ENCODE assay signal across 8 cellular contexts in the genomic region with DNA sequence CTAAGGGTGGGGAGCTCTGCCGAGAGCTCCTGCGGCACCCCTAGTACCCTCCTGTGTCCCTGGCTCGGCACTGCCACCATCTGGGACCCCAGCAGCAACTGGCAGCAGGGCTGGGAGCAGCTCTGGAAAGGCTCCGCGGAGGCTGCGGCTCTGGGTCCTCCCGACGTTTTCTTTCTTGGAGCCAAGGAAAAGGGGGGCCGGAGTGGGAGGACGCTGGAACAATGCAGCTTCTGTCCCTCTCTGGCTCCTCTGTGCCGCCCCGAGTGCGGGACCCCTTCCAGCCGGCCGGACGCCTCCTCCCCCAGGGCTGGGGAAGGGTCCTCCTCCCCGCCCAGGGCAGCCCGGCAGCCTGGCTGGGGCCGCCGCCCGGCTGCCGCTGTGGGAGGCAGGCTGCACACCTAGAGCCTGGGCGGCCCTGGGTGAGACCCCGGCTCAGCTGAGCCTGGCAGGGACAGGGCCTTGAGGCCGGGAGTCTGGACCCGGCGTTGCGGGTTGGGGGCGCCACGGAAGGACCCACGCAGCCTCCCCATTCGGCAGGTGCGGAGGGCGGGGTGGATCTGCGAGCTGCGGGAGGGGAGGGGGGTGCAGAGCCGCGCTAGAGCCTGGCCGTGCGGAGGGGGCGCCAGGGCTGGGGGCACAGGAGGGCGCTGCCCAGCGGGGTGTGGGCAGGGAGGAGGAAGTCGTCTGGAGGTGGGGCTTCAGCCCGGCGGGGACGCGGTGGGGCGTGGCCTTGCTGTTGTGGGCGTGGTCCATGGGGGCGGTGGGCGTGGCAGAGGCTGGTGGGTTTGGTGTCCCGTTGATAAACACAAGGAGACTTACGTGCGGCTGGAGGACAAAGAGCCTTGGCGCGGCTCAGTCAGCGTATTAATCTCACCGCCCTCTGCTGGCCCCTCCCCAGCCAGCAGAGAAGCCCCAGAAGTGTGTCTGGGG. TPM values are rescaled to one million over a fixed set of nuclear protein-coding genes. Genes with fewer than 3 reads are reported as not detected.
DNase-seq lines count a peak whose midpoint lies in the region; ATAC-seq and TF ChIP-seq lines count a peak whose summit lies in the region.

No MANE protein-coding gene starts in this region.

- ATAC-seq in naive B cell (ENCODE audit: low read depth in 2 of 2) = peak; percentile 78 to 82

- H3K4me3 ChIP-seq in CD4-positive, alpha-beta memory T cell (ENCODE audit: low read length in 2 of 2) = no peak overlapping the region
- peak overlapping the region; percentile 54 to 61 (median 58) for H3K4me3 ChIP-seq in esophagus muscularis mucosa

- TF ChIP-seq POLR2A in esophagus muscularis mucosa (IDR thresholded peaks at IDR 0.05; ENCODE audit: low read depth) = no peak

- H3K9me3 Mint-ChIP-seq in CD4-positive, alpha-beta memory T cell = no peaks in the 10 kb centered on the region
- no peaks in the 10 kb centered on the region for H3K9me3 Mint-ChIP-seq in naive B cell

- H3K4me3 Mint-ChIP-seq in CD4-positive, alpha-beta memory T cell = no peak overlapping the region
- peak overlapping the region in 3 of 8 donors; percentile 9 to 44 (median 28) for H3K4me3 Mint-ChIP-seq in naive B cell

- no peaks in the 10 kb centered on the region for H3K27me3 ChIP-seq in CD4-positive, alpha-beta memory T cell (ENCODE audit: insufficient read depth, low read length)
- H3K27me3 ChIP-seq in esophagus muscularis mucosa = no peaks in the 10 kb centered on the region

- intact Hi-C loops in CD4-positive, alpha-beta memory T cell (cut with micrococcal nuclease) = no loop called here
- intact Hi-C loops in esophagus muscularis mucosa (cut with DNase I) = loop anchor here (2.0 kb wide), 1 partner anchor 20 kb away; the partner anchor contains the start of gene DNLZ

- peaks cover 0 to 2% of the 10 kb centered on the region in 2 donors for H3K36me3 Mint-ChIP-seq in CD4-positive, alpha-beta memory T cell
- no peaks in the 10 kb centered on the region for H3K36me3 Mint-ChIP-seq in naive B cell

- H3K4me1 ChIP-seq in CD4-positive, alpha-beta memory T cell (ENCODE audit: insufficient read depth, low read length) = no peaks in the 10 kb centered on the region
- peaks cover 41 to 59% (median 46%) of the 10 kb centered on the region in 4 donors for H3K4me1 ChIP-seq in esophagus muscularis mucosa

- no peak overlapping the region for H3K27ac Mint-ChIP-seq in CD4-positive, alpha-beta memory T cell
- no peak overlapping the region for H3K27ac Mint-ChIP-seq in naive B cell

- no peaks in the 10 kb centered on the region for H3K9me3 ChIP-seq in CD4-positive, alpha-beta memory T cell (ENCODE audit: control insufficient read depth in 1 of 2, low read length in 2 of 2)
- no peaks in the 10 kb centered on the region for H3K9me3 ChIP-seq in esophagus muscularis mucosa

- H3K27me3 Mint-ChIP-seq in CD4-positive, alpha-beta memory T cell = no peaks in the 10 kb centered on the region
- no peaks in the 10 kb centered on the region for H3K27me3 Mint-ChIP-seq in naive B cell

- H3K27ac ChIP-seq in CD4-positive, alpha-beta memory T cell (ENCODE audit: low read depth, low read length) = no peak overlapping the region
- H3K27ac ChIP-seq in esophagus muscularis mucosa (replicated peaks in 1 of 4) = peak overlapping the region; percentile 57 to 73 (median 66)

- CTCF ChIA-PET in CD4-positive, alpha-beta memory T cell (lab: Charles Lee; ENCODE audit: partially characterized antibody) = no interaction called here

- no peak for TF ChIP-seq EP300 in esophagus muscularis mucosa (IDR thresholded peaks at IDR 0.05)

- H3K4me1 Mint-ChIP-seq in CD4-positive, alpha-beta memory T cell = no peaks in the 10 kb centered on the region
- no peaks in the 10 kb centered on the region for H3K4me1 Mint-ChIP-seq in naive B cell

- no peak for TF ChIP-seq CTCF in esophagus muscularis mucosa (IDR thresholded peaks at IDR 0.05)

- POLR2A ChIA-PET in CD4-positive, alpha-beta memory T cell (lab: Charles Lee; ENCODE audit: partially characterized antibody) = no interaction called here

- no peaks in the 10 kb centered on the region for H3K36me3 ChIP-seq in CD4-positive, alpha-beta memory T cell (ENCODE audit: insufficient read depth, low read length)
- peaks cover 0 to 33% (median 24%) of the 10 kb centered on the region in 4 donors for H3K36me3 ChIP-seq in esophagus muscularis mucosa

- DNase-seq in CD4-positive, alpha-beta memory T cell = peak; percentile 33 to 56 (median 37)
- DNase-seq in NAMALWA (ENCODE audit: low spot score) (peak; percentile 88), activated T-cell treated with anti-CD3 and anti-CD28 coated beads for 24 hours (ENCODE audit: low read depth) (peak; percentile 56), esophagus muscularis mucosa (ENCODE audit: extremely low spot score) (peak; percentile 94), naive B cell (peak; percentile 32), HuH-7 (ENCODE audit: low spot score) (no peak), dedifferentiated amniotic fluid mesenchymal stem cell (ENCODE audit: extremely low spot score) (no peak)
- DNase-seq in stimulated activated CD8-positive, alpha-beta memory T cell treated with anti-CD3 and anti-CD28 coated beads, Interleukin-7, amount 100 ng/mL, for 24 hours (ENCODE audit: low read depth) = peak; percentile 45

- WGBS in esophagus muscularis mucosa = 26% methylated on average over 13 of the region's 59 CpGs

RNA-seq across cellular contexts. Expression of gene GPSM1, which starts 15.1 kb away (rescaled TPM):
- total RNA-seq in CD4-positive, alpha-beta memory T cell = 1 to 10 TPM; 7.6 to 8.1 TPM
- 1 to 10 TPM in 1 of 2 donors, under 1 TPM in 1; 0.78 to 1.6 TPM for polyA plus RNA-seq in CD4-positive, alpha-beta memory T cell
- total RNA-seq in esophagus muscularis mucosa = 10 to 100 TPM in 3 of 4 donors, 1 to 10 TPM in 1; 8.3 to 18.5 (median 16.3) TPM
- 1 to 10 TPM in 2 of 6 donors, under 1 TPM in 3, not detected in 1; 0.69 to 1.6 (median 0.94) TPM for polyA plus RNA-seq in naive B cell (ENCODE audit: low read depth in 6 of 6)

RNA-seq across cellular contexts. Expression of gene DNLZ, which starts 21.1 kb away (rescaled TPM):
- total RNA-seq in CD4-positive, alpha-beta memory T cell = 10 to 100 TPM; 26.0 to 32.3 TPM
- 10 to 100 TPM; 71.3 to 86.1 TPM for polyA plus RNA-seq in CD4-positive, alpha-beta memory T cell
- 10 to 100 TPM; 29.5 to 41.3 (median 35.8) TPM for total RNA-seq in esophagus muscularis mucosa
- polyA plus RNA-seq in naive B cell (ENCODE audit: low read depth in 6 of 6) = 10 to 100 TPM; 42.2 to 93.0 (median 57.2) TPM

RNA-seq across cellular contexts. Expression of gene CARD9, which starts 31.0 kb away (rescaled TPM):
- 1 to 10 TPM in 1 of 2 experiments, under 1 TPM in 1; 0.70 to 1.2 TPM for total RNA-seq in CD4-positive, alpha-beta memory T cell
- under 1 TPM in 1 of 2 donors, not detected in 1; 0.41 TPM for polyA plus RNA-seq in CD4-positive, alpha-beta memory T cell
- 1 to 10 TPM; 1.2 to 4.2 (median 1.9) TPM for total RNA-seq in esophagus muscularis mucosa
- polyA plus RNA-seq in naive B cell (ENCODE audit: low read depth in 6 of 6) = under 1 TPM in 5 of 6 donors, not detected in 1; 0.16 to 0.52 (median 0.33) TPM

RNA-seq across cellular contexts. Expression of gene CCDC187, which starts 38.6 kb away (rescaled TPM):
- total RNA-seq in CD4-positive, alpha-beta memory T cell = not detected
- polyA plus RNA-seq in CD4-positive, alpha-beta memory T cell = not detected
- not detected for total RNA-seq in esophagus muscularis mucosa
- 1 to 10 TPM in 3 of 6 donors, under 1 TPM in 3; 0.38 to 4.3 (median 1.5) TPM for polyA plus RNA-seq in naive B cell (ENCODE audit: low read depth in 6 of 6)

RNA-seq across cellular contexts. Expression of gene SNAPC4, which starts 57.5 kb away (rescaled TPM):
- total RNA-seq in CD4-positive, alpha-beta memory T cell = 10 to 100 TPM; 13.1 to 15.4 TPM
- 1 to 10 TPM in 1 of 2 donors, under 1 TPM in 1; 0.35 to 2.1 TPM for polyA plus RNA-seq in CD4-positive, alpha-beta memory T cell
- total RNA-seq in esophagus muscularis mucosa = 1 to 10 TPM; 3.3 to 8.4 (median 4.9) TPM
- polyA plus RNA-seq in naive B cell (ENCODE audit: low read depth in 6 of 6) = 1 to 10 TPM in 5 of 6 donors, not detected in 1; 1.1 to 2.1 (median 1.3) TPM

Comparison
In these comparisons a context has a peak if more than half of its experiments do, and no peak if none do; other contexts are left out.
1. DNase-seq: peak in CD4-positive, alpha-beta memory T cell (5 of 5), NAMALWA (single experiment), activated T-cell treated with anti-CD3 and anti-CD28 coated beads for 24 hours (single experiment), esophagus muscularis mucosa (single experiment), naive B cell (single experiment) and stimulated activated CD8-positive, alpha-beta memory T cell treated with anti-CD3 and anti-CD28 coated beads, Interleukin-7, amount 100 ng/mL, for 24 hours (single experiment); none in HuH-7 (single experiment) and dedifferentiated amniotic fluid mesenchymal stem cell (single experiment).
2. H3K4me3 ChIP-seq: peak in esophagus muscularis mucosa (4 of 4); none in CD4-positive, alpha-beta memory T cell (0 of 2).